ENCODE assay signal across 5 cellular contexts in the genomic region with DNA sequence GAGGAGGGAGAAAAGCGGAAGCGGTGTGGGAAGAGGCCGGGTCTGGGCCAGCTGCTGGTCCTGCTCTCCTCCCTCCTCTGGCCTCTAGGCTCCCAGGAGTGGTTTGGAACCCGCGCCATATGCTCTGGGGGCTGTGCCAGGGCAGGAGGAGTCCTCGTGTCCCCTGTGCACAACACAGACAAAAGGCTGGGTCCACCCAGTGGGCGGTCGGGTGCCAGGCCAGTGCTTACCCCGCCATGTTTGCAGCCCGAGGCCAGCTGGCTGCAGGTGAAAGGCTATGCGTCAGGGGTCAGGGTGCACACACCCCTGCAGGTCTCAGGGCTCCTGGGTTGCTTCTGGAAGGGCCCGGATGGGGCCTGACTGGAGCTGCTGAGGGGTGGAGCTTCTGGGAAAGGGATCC. TPM values are rescaled to one million over a fixed set of nuclear protein-coding genes. Genes with fewer than 3 reads are reported as not detected.
"Had no signal": no experiment of that assay in that cellular context is flagged by ENCODE, and none has a peak within 500 bp of the region (broad histone marks: within the 10 kb centered on the region; RNA-seq: fewer than 3 reads in every experiment).

No MANE protein-coding gene starts in this region.

RNA-seq across cellular contexts. Expression of a gene that starts 14.7 kb away (rescaled TPM):
- total RNA-seq: LHCN-M2, MCF 10A, PC-3, RPMI7951, SJCRH30 had no signal
